In genomic region chr10:15730341-15730740, GRCh38 we compare ENCODE assay signal across 11 cellular contexts. TPM values are rescaled to one million over a fixed set of nuclear protein-coding genes. Genes with fewer than 3 reads are reported as not detected.
"Had no signal": no experiment of that assay in that cellular context is flagged by ENCODE, and none has a peak within 500 bp of the region (broad histone marks: within the 10 kb centered on the region; RNA-seq: fewer than 3 reads in every experiment).

No MANE protein-coding gene starts in this region.

- H3K9me3 Mint-ChIP-seq: HFFc6 had no signal

- H3K27ac ChIP-seq: HL-60 had no signal

- ATAC-seq: GM23338, HepG2 had no signal

- FAIRE-seq: H1, H54, HepG2 had no signal

- H3K4me1 Mint-ChIP-seq: GM23338, IgD-negative memory B cell had no signal

- H3K4me3 Mint-ChIP-seq: GM23338, H9, HFFc6, IgD-negative memory B cell had no signal

- H3K27me3 Mint-ChIP-seq: IgD-negative memory B cell had no signal

- H3K4me3 ChIP-seq: GM23338 had no signal

- H3K36me3 Mint-ChIP-seq: IgD-negative memory B cell had no signal

- DNase-seq: H9, HCEC 1CT, HFFc6, KG1 had no signal

- H3K27ac Mint-ChIP-seq: GM23338, H9, HFFc6, IgD-negative memory B cell had no signal

RNA-seq across cellular contexts. Expression of gene ITGA8, which starts 10.6 kb away (rescaled TPM):
- total RNA-seq: GM23338, H1, H9, HepG2, HFFc6, HT1080 had no signal
- polyA plus RNA-seq: GM23338, H1, HepG2, IgD-negative memory B cell had no signal
